23 cellular contexts compared by ENCODE assay signal in genomic region chrX:68658530-68658929, GRCh38. TPM values are rescaled to one million over a fixed set of nuclear protein-coding genes. Genes with fewer than 3 reads are reported as not detected.
DNase-seq lines count a peak whose midpoint lies in the region; ATAC-seq and TF ChIP-seq lines count a peak whose summit lies in the region.
"Had no signal": no experiment of that assay in that cellular context is flagged by ENCODE, and none has a peak within 500 bp of the region (broad histone marks: within the 10 kb centered on the region; RNA-seq: fewer than 3 reads in every experiment).

No MANE protein-coding gene starts in this region.

- H3K27me3 ChIP-seq in BLaER1 treated with 17β-estradiol and CSF1 and Interleukin-3, amounts not matched to agents 10 nM and 100 nM, result peaks cover 33 to 75% (median 61%) of the 10 kb centered on the region in 11 experiments
- no peaks in the 10 kb centered on the region for H3K27me3 ChIP-seq in SJCRH30
- no peaks in the 10 kb centered on the region for H3K27me3 ChIP-seq in right cardiac atrium (ENCODE audit: control insufficient read depth, insufficient read depth)
- H3K27me3 ChIP-seq in stomach, result peaks cover 0 to 4% (median 0%) of the 10 kb centered on the region in 3 donors
- H3K27me3 ChIP-seq: foreskin keratinocyte had no signal

- peak; percentile 85 to 91 for DNase-seq in SJCRH30
- DNase-seq in right cardiac atrium, result peak; percentile 47 to 82 (median 77)
- DNase-seq in nephron progenitor cell, result peak; percentile 34
- no peak for DNase-seq in stomach
- DNase-seq in activated CD4-positive, alpha-beta memory T cell treated with anti-CD3 and anti-CD28 coated beads for 36 hours, result no peak
- no peak for DNase-seq in dedifferentiated amniotic fluid mesenchymal stem cell (ENCODE audit: extremely low spot score)
- DNase-seq in Ammon's horn (ENCODE audit: low spot score), result no peak
- DNase-seq: activated CD4-positive, alpha-beta T cell treated with anti-CD3 and anti-CD28 coated beads for 1 hour; activated naive CD8-positive, alpha-beta T cell treated with anti-CD3 and anti-CD28 coated beads for 36 hours; CD8-positive, alpha-beta memory T cell; cortex of kidney; DMS53; foreskin keratinocyte; naive B cell; NCI-H187; NCI-H510A; SW 1271 had no signal

- no peak for TF ChIP-seq POLR2A in stomach (IDR thresholded peaks at IDR 0.05)

- H3K36me3 ChIP-seq in BLaER1 treated with 17β-estradiol and CSF1 and Interleukin-3, amounts not matched to agents 10 nM and 100 nM, result no peaks in the 10 kb centered on the region
- H3K36me3 ChIP-seq in SJCRH30 (no peaks in the 10 kb centered on the region), stomach (no peaks in the 10 kb centered on the region)
- H3K36me3 ChIP-seq: thoracic aorta had no signal

- H3K9me3 ChIP-seq in BLaER1 treated with 17β-estradiol and CSF1 and Interleukin-3, amounts not matched to agents 10 nM and 100 nM (replicated peaks in 1 of 11), result no peaks in the 10 kb centered on the region; a peak in 1 of 22 replicates
- H3K9me3 ChIP-seq in SJCRH30 (replicated peaks), result no peaks in the 10 kb centered on the region
- H3K9me3 ChIP-seq in right cardiac atrium (ENCODE audit: control insufficient read depth, low read length), result no peaks in the 10 kb centered on the region
- H3K9me3 ChIP-seq in stomach, result no peaks in the 10 kb centered on the region
- H3K9me3 ChIP-seq: psoas muscle, thoracic aorta had no signal

- H3K4me2 ChIP-seq in BLaER1 treated with 17β-estradiol and CSF1 and Interleukin-3, amounts not matched to agents 10 nM and 100 nM, result peak overlapping the region in 8 of 11 experiments; percentile 35 to 75 (median 62); a peak in 15 of 22 replicates

- H3K4me1 ChIP-seq in BLaER1 treated with 17β-estradiol and CSF1 and Interleukin-3, amounts not matched to agents 10 nM and 100 nM, result peaks cover 0 to 24% (median 18%) of the 10 kb centered on the region in 10 experiments; a peak in 14 of 20 replicates
- H3K4me1 ChIP-seq in SJCRH30, result peaks cover 31% of the 10 kb centered on the region
- H3K4me1 ChIP-seq in right cardiac atrium (ENCODE audit: control insufficient read depth, insufficient read depth, low read length), result no peaks in the 10 kb centered on the region
- no peaks in the 10 kb centered on the region for H3K4me1 ChIP-seq in stomach
- H3K4me1 ChIP-seq: foreskin keratinocyte, psoas muscle had no signal

- no peaks in the 10 kb centered on the region for H3K36me3 Mint-ChIP-seq in nephron progenitor cell (ENCODE audit: low read depth)
- H3K36me3 Mint-ChIP-seq in activated CD4-positive, alpha-beta memory T cell treated with anti-CD3 and anti-CD28 coated beads for 36 hours, result no peaks in the 10 kb centered on the region
- H3K36me3 Mint-ChIP-seq: activated naive CD8-positive, alpha-beta T cell treated with anti-CD3 and anti-CD28 coated beads for 36 hours; brain; CD8-positive, alpha-beta memory T cell; naive B cell had no signal

- POLR2A ChIA-PET in activated CD4-positive, alpha-beta memory T cell treated with anti-CD3 and anti-CD28 coated beads for 36 hours (lab: Charles Lee), result no interaction called here

- intact Hi-C loops in right cardiac atrium (cut with DNase I) (no loop called here), stomach (cut with DNase I; ENCODE audit: low total_unique reads) (no loop called here)
- intact Hi-C loops in activated CD4-positive, alpha-beta memory T cell treated with anti-CD3 and anti-CD28 coated beads for 36 hours (cut with micrococcal nuclease), result no loop called here

- H3K9me3 Mint-ChIP-seq in nephron progenitor cell, result peaks cover 51% of the 10 kb centered on the region
- H3K9me3 Mint-ChIP-seq in activated CD4-positive, alpha-beta memory T cell treated with anti-CD3 and anti-CD28 coated beads for 36 hours, result no peaks in the 10 kb centered on the region
- H3K9me3 Mint-ChIP-seq: activated naive CD8-positive, alpha-beta T cell treated with anti-CD3 and anti-CD28 coated beads for 36 hours; CD8-positive, alpha-beta memory T cell had no signal

- CTCF ChIA-PET in activated CD4-positive, alpha-beta memory T cell treated with anti-CD3 and anti-CD28 coated beads for 36 hours (lab: Charles Lee), result no interaction called here

- WGBS in right cardiac atrium, result 40% methylated on average over 3 of the region's 3 CpGs
- WGBS in stomach, 5 donors, result 30 to 51% (median 41%) methylated on average over 3 of the region's 3 CpGs

- peak overlapping the region in 3 of 11 experiments; percentile 42 to 57 (median 55); a peak in 7 of 22 replicates for H3K27ac ChIP-seq in BLaER1 treated with 17β-estradiol and CSF1 and Interleukin-3, amounts not matched to agents 10 nM and 100 nM
- H3K27ac ChIP-seq in SJCRH30 (peak overlapping the region; percentile 96), right cardiac atrium (ENCODE audit: low read length) (no peak overlapping the region), stomach (no peak overlapping the region)
- H3K27ac ChIP-seq: foreskin keratinocyte, psoas muscle, thoracic aorta had no signal

- no peak for TF ChIP-seq EP300 in stomach (IDR thresholded peaks at IDR 0.05)

- peak; percentile 63 to 69 for ATAC-seq in right cardiac atrium
- ATAC-seq: foreskin keratinocyte, left lobe of liver had no signal

- peaks cover 6% of the 10 kb centered on the region for H3K27me3 Mint-ChIP-seq in nephron progenitor cell (ENCODE audit: low read depth, poor library complexity)
- H3K27me3 Mint-ChIP-seq in activated CD4-positive, alpha-beta memory T cell treated with anti-CD3 and anti-CD28 coated beads for 36 hours, result peaks cover 2% of the 10 kb centered on the region

- H4K20me1 ChIP-seq in BLaER1 treated with 17β-estradiol and CSF1 and Interleukin-3, amounts not matched to agents 10 nM and 100 nM, result no peaks in the 10 kb centered on the region

- H3K4me1 Mint-ChIP-seq in nephron progenitor cell, result peaks cover 30% of the 10 kb centered on the region
- H3K4me1 Mint-ChIP-seq in activated CD4-positive, alpha-beta memory T cell treated with anti-CD3 and anti-CD28 coated beads for 36 hours (ENCODE audit: low read depth), result no peaks in the 10 kb centered on the region
- H3K4me1 Mint-ChIP-seq: activated naive CD8-positive, alpha-beta T cell treated with anti-CD3 and anti-CD28 coated beads for 36 hours; brain; CD8-positive, alpha-beta memory T cell had no signal

- no peak overlapping the region for H3K4me3 Mint-ChIP-seq in nephron progenitor cell
- no peak overlapping the region for H3K4me3 Mint-ChIP-seq in activated CD4-positive, alpha-beta memory T cell treated with anti-CD3 and anti-CD28 coated beads for 36 hours
- H3K4me3 Mint-ChIP-seq: activated naive CD8-positive, alpha-beta T cell treated with anti-CD3 and anti-CD28 coated beads for 36 hours; activated T-helper 1 cell treated with anti-CD3 and anti-CD28 coated beads, Interleukin-12 subunit alpha, Interleukin-12 subunit beta, Interleukin-2, Interleukin-4 antibody, amounts not matched to agents 30 ng/mL and 10 ng/mL and 1 ng/mL, durations not matched to agents 14 hours and 24 hours and 36 hours; brain; CD8-positive, alpha-beta memory T cell; naive B cell had no signal

- TF ChIP-seq CTCF in nephron progenitor cell (IDR thresholded peaks at IDR 0.05) (no peak), stomach (IDR thresholded peaks at IDR 0.05) (no peak)

- no peak overlapping the region for H3K9ac ChIP-seq in BLaER1 treated with 17β-estradiol and CSF1 and Interleukin-3, amounts not matched to agents 10 nM and 100 nM

- no peak overlapping the region for H3K4me3 ChIP-seq in BLaER1 treated with 17β-estradiol and CSF1 and Interleukin-3, amounts not matched to agents 10 nM and 100 nM
- H3K4me3 ChIP-seq in SJCRH30 (no peak overlapping the region), right cardiac atrium (ENCODE audit: low read length) (no peak overlapping the region), stomach (no peak overlapping the region)
- H3K4me3 ChIP-seq: psoas muscle, thoracic aorta had no signal

- H3K27ac Mint-ChIP-seq in nephron progenitor cell, result peak overlapping the region; percentile 38
- H3K27ac Mint-ChIP-seq in activated CD4-positive, alpha-beta memory T cell treated with anti-CD3 and anti-CD28 coated beads for 36 hours, result no peak overlapping the region
- H3K27ac Mint-ChIP-seq: activated naive CD8-positive, alpha-beta T cell treated with anti-CD3 and anti-CD28 coated beads for 36 hours; activated T-helper 1 cell treated with anti-CD3 and anti-CD28 coated beads, Interleukin-12 subunit alpha, Interleukin-12 subunit beta, Interleukin-2, Interleukin-4 antibody, amounts not matched to agents 30 ng/mL and 10 ng/mL and 1 ng/mL, durations not matched to agents 14 hours and 24 hours and 36 hours; CD8-positive, alpha-beta memory T cell; naive B cell had no signal

RNA-seq across cellular contexts. Expression of gene STARD8, which starts 11.1 kb away (rescaled TPM):
- 9.2 and 9.7 TPM in 2 replicates for total RNA-seq in SJCRH30 (2014; rRNA removed; shearing (Covaris generic))
- 10 to 100 TPM; 10.2 to 12.2 (median 10.5) TPM for total RNA-seq in right cardiac atrium
- 6.0 TPM for polyA plus RNA-seq in right cardiac atrium
- 1 to 10 TPM; 1.8 to 7.4 (median 4.9) TPM for total RNA-seq in stomach
- polyA plus RNA-seq in stomach, result 1 to 10 TPM in 2 of 3 donors, under 1 TPM in 1; 0.93 to 2.3 (median 1.7) TPM
- total RNA-seq in activated CD4-positive, alpha-beta memory T cell treated with anti-CD3 and anti-CD28 coated beads for 36 hours, result under 1 TPM; 0.57 to 0.80 TPM
- polyA plus RNA-seq: CD8-positive, alpha-beta memory T cell had no signal

Comparison
In these comparisons a context has a peak if more than half of its experiments do, and no peak if none do; other contexts are left out.
1. DNase-seq: peak in SJCRH30 (2 of 2), right cardiac atrium (3 of 3) and nephron progenitor cell (single experiment); none in stomach (single experiment), activated CD4-positive, alpha-beta memory T cell treated with anti-CD3 and anti-CD28 coated beads for 36 hours (single experiment), dedifferentiated amniotic fluid mesenchymal stem cell (single experiment) and Ammon's horn (single experiment).